ENCODE assay signal across 16 cellular contexts in genomic region chr12:108649126-108649525, GRCh38. TPM values are rescaled to one million over a fixed set of nuclear protein-coding genes. Genes with fewer than 3 reads are reported as not detected.
DNase-seq lines count a peak whose midpoint lies in the region; ATAC-seq, FAIRE-seq and TF ChIP-seq lines count a peak whose summit lies in the region.
"Had no signal": no experiment of that assay in that cellular context is flagged by ENCODE, and none has a peak within 500 bp of the region (broad histone marks: within the 10 kb centered on the region; RNA-seq: fewer than 3 reads in every experiment).

No MANE protein-coding gene starts in this region.

- H3K4me2 ChIP-seq in SK-N-SH (peak overlapping the region; percentile 35; the same call in 1 of the 2 replicates), endothelial cell of umbilical vein (ENCODE audit: insufficient read depth, low read length) (no peak overlapping the region), skeletal muscle satellite cell (ENCODE audit: low read length) (peak overlapping the region; percentile 33)

- no peaks in the 10 kb centered on the region for H3K9me2 ChIP-seq in SK-N-SH

- H3K36me3 ChIP-seq in SK-N-SH (replicated peaks in 1 of 2; ENCODE audit: control insufficient read depth in 1 of 2, insufficient read depth in 2 of 2, low read length in 1 of 2) (peaks cover 63 to 69% of the 10 kb centered on the region in 2 experiments), endothelial cell of umbilical vein (ENCODE audit: control insufficient read depth in 2 of 2, extremely low read depth in 1 of 2, insufficient read depth in 2 of 2, low read length in 2 of 2) (peaks cover 14 to 22% of the 10 kb centered on the region in 2 experiments), skeletal muscle satellite cell (ENCODE audit: insufficient read depth, low read length) (peaks cover 86% of the 10 kb centered on the region), stomach (peaks cover 22 to 95% (median 83%) of the 10 kb centered on the region in 4 donors)

- intact Hi-C loops in activated CD4-positive, alpha-beta memory T cell treated with anti-CD3 and anti-CD28 coated beads for 36 hours (cut with micrococcal nuclease) = loop anchor here (1.0 kb wide), 2 partner anchors 17 to 42 kb away; no protein-coding TSS in a partner anchor
- intact Hi-C loops in endothelial cell of umbilical vein (cut with micrococcal nuclease) = loop anchor here (5.0 kb wide), 1 partner anchor 203 kb away; no protein-coding TSS in a partner anchor
- intact Hi-C loops in stomach (cut with DNase I; ENCODE audit: low total_unique reads) = no loop called here

- H3K79me2 ChIP-seq in SK-N-SH (ENCODE audit: insufficient read depth) (peaks cover 63% of the 10 kb centered on the region; the same call in 1 of the 2 replicates), endothelial cell of umbilical vein (ENCODE audit: control insufficient read depth, insufficient read depth, low read length) (no peaks in the 10 kb centered on the region)

- H3K4me3 ChIP-seq in SK-N-SH (ENCODE audit: low read depth in 2 of 2, low read length in 1 of 2) (no peak overlapping the region), endothelial cell of umbilical vein (replicated peaks in 1 of 3; ENCODE audit: insufficient read depth in 1 of 3, low read depth in 1 of 3, low read length in 3 of 3) (no peak overlapping the region), skeletal muscle satellite cell (ENCODE audit: low read length) (no peak overlapping the region), stomach (no peak overlapping the region)
- H3K4me3 ChIP-seq: A549, lung had no signal

- TF ChIP-seq POLR2A in endothelial cell of umbilical vein (IDR thresholded peaks at IDR 0.05; ENCODE audit: low read depth, low read length) = no peak
- no peak for TF ChIP-seq POLR2A in GM18505 (IDR thresholded peaks at IDR 0.05; ENCODE audit: borderline replicate concordance, extremely low read depth, insufficient read depth, insufficient read length)
- TF ChIP-seq POLR2A in stomach (IDR thresholded peaks at IDR 0.05) = no peak

- no peaks in the 10 kb centered on the region for H3K9me3 Mint-ChIP-seq in activated CD4-positive, alpha-beta memory T cell treated with anti-CD3 and anti-CD28 coated beads for 36 hours
- no peaks in the 10 kb centered on the region for H3K9me3 Mint-ChIP-seq in activated CD4-positive, alpha-beta memory T cell treated with anti-CD3 and anti-CD28 coated beads, Interleukin-2, amount 10 ng/mL, durations not matched to agents 7 days and 5 days

- no peaks in the 10 kb centered on the region for H3K27me3 Mint-ChIP-seq in activated CD4-positive, alpha-beta memory T cell treated with anti-CD3 and anti-CD28 coated beads for 36 hours
- no peaks in the 10 kb centered on the region for H3K27me3 Mint-ChIP-seq in activated CD4-positive, alpha-beta memory T cell treated with anti-CD3 and anti-CD28 coated beads, Interleukin-2, amount 10 ng/mL, durations not matched to agents 7 days and 5 days
- H3K27me3 Mint-ChIP-seq: activated CD8-positive, alpha-beta memory T cell treated with anti-CD3 and anti-CD28 coated beads, Interleukin-2, amount 10 ng/mL, durations not matched to agents 7 days and 5 days had no signal

- H3K4me1 ChIP-seq in SK-N-SH (ENCODE audit: control insufficient read depth in 1 of 2, insufficient read depth in 2 of 2, low read depth in 1 of 2, low read length in 1 of 2) (peaks cover 6 to 43% of the 10 kb centered on the region in 2 experiments; a peak in 3 of 4 replicates), endothelial cell of umbilical vein (ENCODE audit: control insufficient read depth, extremely low read depth, insufficient read depth, low read length) (peaks cover 53% of the 10 kb centered on the region), skeletal muscle satellite cell (ENCODE audit: control insufficient read depth, insufficient read depth, low read length) (peaks cover 85% of the 10 kb centered on the region), stomach (peaks cover 0 to 31% (median 16%) of the 10 kb centered on the region in 4 donors)

- POLR2A ChIA-PET in activated CD4-positive, alpha-beta memory T cell treated with anti-CD3 and anti-CD28 coated beads for 36 hours (lab: Charles Lee) = interaction anchor here (0.7 to 1.7 kb wide), 4 partner anchors 15 to 45 kb away, joined by 3 to 18 read pairs (median 3); partner anchors contain the start of gene SELPLG
- POLR2A ChIA-PET in activated CD4-positive, alpha-beta memory T cell treated with anti-CD3 and anti-CD28 coated beads, Interleukin-2, amount 10 ng/mL, durations not matched to agents 7 days and 5 days (lab: Charles Lee) = interaction anchor here (5.6 kb wide), 1 partner anchor 16 kb away, joined by 48 read pairs; the partner anchor contains the start of gene SELPLG
- POLR2A ChIA-PET in SK-N-SH (lab: Yijun Ruan, JAX) (no interaction called here), endothelial cell of umbilical vein (lab: Charles Lee) (no interaction called here)

- dilution Hi-C loops in endothelial cell of umbilical vein (cut with MboI; ENCODE audit: extremely low pct_ligation_motif_present, low sequenced_read_pairs) = no loop called here

- peak overlapping the region; percentile 50 for H3K27ac Mint-ChIP-seq in activated CD4-positive, alpha-beta memory T cell treated with anti-CD3 and anti-CD28 coated beads for 36 hours
- H3K27ac Mint-ChIP-seq in activated CD4-positive, alpha-beta memory T cell treated with anti-CD3 and anti-CD28 coated beads, Interleukin-2, amount 10 ng/mL, durations not matched to agents 7 days and 5 days = no peak overlapping the region
- H3K27ac Mint-ChIP-seq: activated CD8-positive, alpha-beta memory T cell treated with anti-CD3 and anti-CD28 coated beads, Interleukin-2, amount 10 ng/mL, durations not matched to agents 7 days and 5 days had no signal

- ATAC-seq in GM18505 (IDR thresholded peaks at IDR 0.05; ENCODE audit: unreplicated experiment) = no peak
- ATAC-seq: activated CD8-positive, alpha-beta memory T cell treated with anti-CD3 and anti-CD28 coated beads, Interleukin-2, amount 10 ng/mL, durations not matched to agents 7 days and 5 days had no signal

- TF ChIP-seq RAD21 in SK-N-SH (IDR thresholded peaks at IDR 0.05; ENCODE audit: low read length) = no peak

- no peak overlapping the region for H3K4me3 Mint-ChIP-seq in activated CD4-positive, alpha-beta memory T cell treated with anti-CD3 and anti-CD28 coated beads for 36 hours
- no peak overlapping the region for H3K4me3 Mint-ChIP-seq in activated CD4-positive, alpha-beta memory T cell treated with anti-CD3 and anti-CD28 coated beads, Interleukin-2, amount 10 ng/mL, durations not matched to agents 7 days and 5 days
- H3K4me3 Mint-ChIP-seq: activated CD8-positive, alpha-beta memory T cell treated with anti-CD3 and anti-CD28 coated beads, Interleukin-2, amount 10 ng/mL, durations not matched to agents 7 days and 5 days had no signal

- no TSS peak for BruUV-seq in endothelial cell of umbilical vein (replicated peaks; lab: Mats Ljungman, UMichigan)

- no peak for TF ChIP-seq CTCF in SK-N-SH (IDR thresholded peaks at IDR 0.05)
- TF ChIP-seq CTCF in endothelial cell of umbilical vein (IDR thresholded peaks at IDR 0.05; ENCODE audit: extremely low read depth in 1 of 2, insufficient read depth in 1 of 2, low read depth in 1 of 2, low read length in 2 of 2) = no peak
- TF ChIP-seq CTCF in stomach (IDR thresholded peaks at IDR 0.05) = no peak

- peaks cover 72% of the 10 kb centered on the region for H3F3A ChIP-seq in SK-N-SH (replicated peaks; ENCODE audit: insufficient read depth)

- no peak overlapping the region for H2AFZ ChIP-seq in SK-N-SH (ENCODE audit: low read depth)
- no peak overlapping the region for H2AFZ ChIP-seq in endothelial cell of umbilical vein (ENCODE audit: low read depth, low read length)

- H3K9me3 ChIP-seq in SK-N-SH = no peaks in the 10 kb centered on the region
- H3K9me3 ChIP-seq in endothelial cell of umbilical vein (replicated peaks; ENCODE audit: control insufficient read depth, insufficient read depth, low read length) = no peaks in the 10 kb centered on the region
- H3K9me3 ChIP-seq in skeletal muscle satellite cell (replicated peaks; ENCODE audit: low read length) = no peaks in the 10 kb centered on the region
- no peaks in the 10 kb centered on the region for H3K9me3 ChIP-seq in stomach
- H3K9me3 ChIP-seq: A549 had no signal

- TF ChIP-seq EP300 in SK-N-SH (IDR thresholded peaks at IDR 0.05; ENCODE audit: borderline replicate concordance in 1 of 2, low read depth in 1 of 2, low read length in 1 of 2) = peak in 1 of 2 experiments; percentile 60; a peak in 2 of 4 replicates
- TF ChIP-seq EP300 in stomach (IDR thresholded peaks at IDR 0.05) = no peak

- no peaks in the 10 kb centered on the region for H3K27me3 ChIP-seq in SK-N-SH (ENCODE audit: insufficient read depth)
- no peaks in the 10 kb centered on the region for H3K27me3 ChIP-seq in endothelial cell of umbilical vein (ENCODE audit: control insufficient read depth in 2 of 2, insufficient read depth in 2 of 2, low read length in 2 of 2)
- no peaks in the 10 kb centered on the region for H3K27me3 ChIP-seq in skeletal muscle satellite cell (ENCODE audit: control insufficient read depth, insufficient read depth, low read length)
- H3K27me3 ChIP-seq in stomach = no peaks in the 10 kb centered on the region

- 16% methylated on average over 6 of the region's 6 CpGs for WGBS in SK-N-SH (ENCODE audit: low lambda C conversion rate)
- 80 to 96% (median 86%) methylated on average over 6 of the region's 6 CpGs for WGBS in stomach, 5 donors

- H3K27ac ChIP-seq in SK-N-SH (ENCODE audit: low read depth in 2 of 2, low read length in 1 of 2) = peak overlapping the region; percentile 82 to 87
- H3K27ac ChIP-seq in endothelial cell of umbilical vein (ENCODE audit: insufficient read depth, low read depth, low read length) = peak overlapping the region; percentile 14
- H3K27ac ChIP-seq in stomach = peak overlapping the region in 2 of 5 donors; percentile 36 to 48

- DNase-seq in activated CD4-positive, alpha-beta memory T cell treated with anti-CD3 and anti-CD28 coated beads for 36 hours = no peak
- no peak for DNase-seq in activated CD4-positive, alpha-beta memory T cell treated with anti-CD3 and anti-CD28 coated beads, Interleukin-2, amount 10 ng/mL, durations not matched to agents 7 days and 5 days
- no peak for DNase-seq in SK-N-SH
- no peak for DNase-seq in endothelial cell of umbilical vein (ENCODE audit: low read depth, low spot score)
- DNase-seq in DMS153 (lab: John Stamatoyannopoulos, UW) = no peak
- DNase-seq in stomach = no peak
- DNase-seq: activated CD8-positive, alpha-beta memory T cell treated with anti-CD3 and anti-CD28 coated beads, Interleukin-2, amount 10 ng/mL, durations not matched to agents 7 days and 5 days; anterior cingulate cortex; DMS 273 treated with DMSO at 0.1 percent for 48 hours; KBM-7; NCI-H1694; NCI-H69 had no signal

- no peak for FAIRE-seq in endothelial cell of umbilical vein (lab: Jason Lieb, UNC)
- FAIRE-seq: A549 had no signal

- peaks cover 38% of the 10 kb centered on the region for H3K4me1 Mint-ChIP-seq in activated CD4-positive, alpha-beta memory T cell treated with anti-CD3 and anti-CD28 coated beads for 36 hours (ENCODE audit: low read depth)
- H3K4me1 Mint-ChIP-seq in activated CD4-positive, alpha-beta memory T cell treated with anti-CD3 and anti-CD28 coated beads, Interleukin-2, amount 10 ng/mL, durations not matched to agents 7 days and 5 days = peaks cover 34% of the 10 kb centered on the region

- no peaks in the 10 kb centered on the region for H3K9me1 ChIP-seq in endothelial cell of umbilical vein (replicated peaks; ENCODE audit: control insufficient read depth, extremely low read depth, insufficient read depth, low read length)

- H4K20me1 ChIP-seq in SK-N-SH (ENCODE audit: insufficient read depth) = no peaks in the 10 kb centered on the region; the same call in 1 of the 2 replicates
- H4K20me1 ChIP-seq in endothelial cell of umbilical vein (replicated peaks; ENCODE audit: control insufficient read depth, extremely low read depth, insufficient read depth, low read length) = no peaks in the 10 kb centered on the region

- peaks cover 18% of the 10 kb centered on the region for H3K36me3 Mint-ChIP-seq in activated CD4-positive, alpha-beta memory T cell treated with anti-CD3 and anti-CD28 coated beads for 36 hours
- peaks cover 32% of the 10 kb centered on the region for H3K36me3 Mint-ChIP-seq in activated CD4-positive, alpha-beta memory T cell treated with anti-CD3 and anti-CD28 coated beads, Interleukin-2, amount 10 ng/mL, durations not matched to agents 7 days and 5 days (ENCODE audit: low read depth)

- H3K9ac ChIP-seq in SK-N-SH (peak overlapping the region; percentile 40; the same call in 1 of the 2 replicates), endothelial cell of umbilical vein (replicated peaks; ENCODE audit: extremely low read depth, insufficient read depth, low read length) (no peak overlapping the region), skeletal muscle satellite cell (ENCODE audit: low read depth, low read length) (peak overlapping the region; percentile 68)

- CTCF ChIA-PET in activated CD4-positive, alpha-beta memory T cell treated with anti-CD3 and anti-CD28 coated beads for 36 hours (lab: Charles Lee) = interaction anchor here (1.5 to 1.9 kb wide), 3 partner anchors 13 to 154 kb away, joined by 6 to 11 read pairs (median 6); no protein-coding TSS in a partner anchor
- CTCF ChIA-PET in activated CD4-positive, alpha-beta memory T cell treated with anti-CD3 and anti-CD28 coated beads, Interleukin-2, amount 10 ng/mL, durations not matched to agents 7 days and 5 days (lab: Charles Lee) = interaction anchor here (4.3 kb wide), 1 partner anchor 15 kb away, joined by 19 read pairs; no protein-coding TSS in a partner anchor
- CTCF ChIA-PET in SK-N-SH (lab: Yijun Ruan, JAX) (interaction anchor here (1.6 to 2.9 kb wide), 2 partner anchors 15 to 155 kb away, joined by 4 to 19 read pairs; no protein-coding TSS in a partner anchor), endothelial cell of umbilical vein (lab: Charles Lee) (interaction anchor here (0.9 to 3.5 kb wide), 8 partner anchors 8 to 302 kb away, joined by 3 to 18 read pairs (median 5); no protein-coding TSS in a partner anchor)

RNA-seq across cellular contexts. Expression of gene SELPLG, which starts 15.4 kb away (rescaled TPM):
- total RNA-seq in activated CD4-positive, alpha-beta memory T cell treated with anti-CD3 and anti-CD28 coated beads for 36 hours = 10 to 100 TPM; 56.8 to 60.1 TPM
- total RNA-seq in activated CD4-positive, alpha-beta memory T cell treated with anti-CD3 and anti-CD28 coated beads, Interleukin-2, amount 10 ng/mL, durations not matched to agents 7 days and 5 days = 100 to 1,000 TPM; 289 to 301 TPM
- polyA plus RNA-seq in SK-N-SH (2012; rRNA removed) = 2.8 and 3.2 TPM in 2 replicates
- polyA plus RNA-seq in SK-N-SH (2012; cell fraction: cytosol; rRNA removed) = 1.3 and 2.1 TPM in 2 replicates
- 5.8 and 6.0 TPM in 2 replicates for polyA plus RNA-seq in SK-N-SH (2012; cell fraction: nucleus; rRNA removed)
- total RNA-seq in endothelial cell of umbilical vein = 0.62 and 1.2 TPM in 2 replicates
- 1.0 and 1.8 TPM in 2 replicates for polyA plus RNA-seq in endothelial cell of umbilical vein
- polyA plus RNA-seq in endothelial cell of umbilical vein (2011; cell fraction: cytosol; rRNA removed) = 0.52 and 0.71 TPM in 2 replicates
- polyA plus RNA-seq in endothelial cell of umbilical vein (2011; cell fraction: nucleus; rRNA removed) = 1.0 and 1.6 TPM in 2 replicates
- polyA plus RNA-seq in endothelial cell of umbilical vein (2012) = 0.29 and 0.68 TPM in 2 replicates
- 0.34 and 0.62 TPM in 2 replicates for polyA minus RNA-seq in endothelial cell of umbilical vein
- polyA minus RNA-seq in endothelial cell of umbilical vein (2011; cell fraction: cytosol; rRNA and poly(A)+ RNA removed) = 1.1 TPM
- 0.53 and 0.91 TPM in 2 replicates for polyA minus RNA-seq in endothelial cell of umbilical vein (2011; cell fraction: nucleus; rRNA and poly(A)+ RNA removed)
- 0.76 and 0.87 TPM in 2 replicates for total RNA-seq in skeletal muscle satellite cell (2012; rRNA removed)
- total RNA-seq in stomach = 1 to 10 TPM; 1.2 to 6.1 (median 2.4) TPM
- 1 to 10 TPM; 1.7 to 4.1 (median 3.5) TPM for polyA plus RNA-seq in stomach

RNA-seq across cellular contexts. Expression of gene TMEM119, which starts 51.2 kb away (rescaled TPM):
- total RNA-seq in activated CD4-positive, alpha-beta memory T cell treated with anti-CD3 and anti-CD28 coated beads for 36 hours = under 1 TPM; 0.10 to 0.24 TPM
- 1 to 10 TPM in 1 of 2 experiments, under 1 TPM in 1; 0.80 to 1.0 TPM for total RNA-seq in activated CD4-positive, alpha-beta memory T cell treated with anti-CD3 and anti-CD28 coated beads, Interleukin-2, amount 10 ng/mL, durations not matched to agents 7 days and 5 days
- polyA plus RNA-seq in SK-N-SH (2012; rRNA removed) (25.7 and 28.2 TPM in 2 replicates), endothelial cell of umbilical vein (not detected in 2 replicates), stomach (10 to 100 TPM in 2 of 3 donors, 1 to 10 TPM in 1; 1.3 to 17.1 (median 14.8) TPM)
- 19.1 and 26.9 TPM in 2 replicates for polyA plus RNA-seq in SK-N-SH (2012; cell fraction: cytosol; rRNA removed)
- 9.4 and 11.8 TPM in 2 replicates for polyA plus RNA-seq in SK-N-SH (2012; cell fraction: nucleus; rRNA removed)
- total RNA-seq in endothelial cell of umbilical vein (not detected in 2 replicates), stomach (10 to 100 TPM in 2 of 5 donors, under 1 TPM in 2, not detected in 1; 0.45 to 16.2 (median 6.0) TPM)
- not detected in 2 replicates for polyA plus RNA-seq in endothelial cell of umbilical vein (2011; cell fraction: cytosol; rRNA removed)
- not detected in 2 replicates for polyA plus RNA-seq in endothelial cell of umbilical vein (2011; cell fraction: nucleus; rRNA removed)
- not detected in 2 replicates for polyA plus RNA-seq in endothelial cell of umbilical vein (2012)
- not detected in 2 replicates for polyA minus RNA-seq in endothelial cell of umbilical vein
- not detected for polyA minus RNA-seq in endothelial cell of umbilical vein (2011; cell fraction: cytosol; rRNA and poly(A)+ RNA removed)
- not detected in 2 replicates for polyA minus RNA-seq in endothelial cell of umbilical vein (2011; cell fraction: nucleus; rRNA and poly(A)+ RNA removed)
- 37.0 and 48.7 TPM in 2 replicates for total RNA-seq in skeletal muscle satellite cell (2012; rRNA removed)
- polyA plus RNA-seq: A549 had no signal

Comparison
In these comparisons a context has a peak if more than half of its experiments do, and no peak if none do; other contexts are left out.
1. RNA of gene SELPLG, which starts 15.4 kb away (total RNA-seq): 289 to 301 TPM in activated CD4-positive, alpha-beta memory T cell treated with anti-CD3 and anti-CD28 coated beads, Interleukin-2, amount 10 ng/mL, durations not matched to agents 7 days and 5 days and 56.8 to 60.1 TPM in activated CD4-positive, alpha-beta memory T cell treated with anti-CD3 and anti-CD28 coated beads for 36 hours; 1.2 to 6.1 TPM in stomach and 0.62 to 1.2 TPM in endothelial cell of umbilical vein; every median in the first group is over 4 times any median in the second.
2. POLR2A ChIA-PET loops: an anchor here in activated CD4-positive, alpha-beta memory T cell treated with anti-CD3 and anti-CD28 coated beads for 36 hours (0.7 to 1.7 kb wide) and activated CD4-positive, alpha-beta memory T cell treated with anti-CD3 and anti-CD28 coated beads, Interleukin-2, amount 10 ng/mL, durations not matched to agents 7 days and 5 days (5.6 kb wide); none called in SK-N-SH and endothelial cell of umbilical vein.